ENCODE assay signal across 14 cellular contexts in genomic region chr3:50584391-50584790, GRCh38. TPM values are rescaled to one million over a fixed set of nuclear protein-coding genes. Genes with fewer than 3 reads are reported as not detected.
A peak's percentile ranks its signal among the peaks of the same experiment; 100 is the strongest.
DNase-seq lines count a peak whose midpoint lies in the region; ATAC-seq and TF ChIP-seq lines count a peak whose summit lies in the region.
"Had no signal": no experiment of that assay in that cellular context is flagged by ENCODE, and none has a peak within 500 bp of the region (broad histone marks: within the 10 kb centered on the region; RNA-seq: fewer than 3 reads in every experiment).

No MANE protein-coding gene starts in this region.

- H3K9me3 ChIP-seq in left lung (no peaks in the 10 kb centered on the region), suprapubic skin (no peaks in the 10 kb centered on the region)
- H3K9me3 ChIP-seq: spleen had no signal

- H3K4me3 ChIP-seq in left lung (no peak overlapping the region), suprapubic skin (no peak overlapping the region)
- H3K4me3 ChIP-seq: spleen had no signal

- CTCF ChIA-PET in activated naive CD4-positive, alpha-beta T cell treated with anti-CD3 and anti-CD28 coated beads for 36 hours (lab: Charles Lee) = no interaction called here

- ATAC-seq in left lung (peak; percentile 32), HG02610 (IDR thresholded peaks at IDR 0.05; ENCODE audit: unreplicated experiment) (no peak)
- ATAC-seq: natural killer cell treated with Interleukin-12 subunit alpha and Interleukin-12 subunit beta and Interleukin-15 and Interleukin-18, amount 100 ng/mL, for 72 hours had no signal

- peaks cover 4 to 61% of the 10 kb centered on the region in 2 donors for H3K4me1 ChIP-seq in left lung
- H3K4me1 ChIP-seq in suprapubic skin = peaks cover 26% of the 10 kb centered on the region

- H3K27me3 ChIP-seq in left lung (no peaks in the 10 kb centered on the region), suprapubic skin (no peaks in the 10 kb centered on the region)
- H3K27me3 ChIP-seq: spleen had no signal

- H3K36me3 ChIP-seq in left lung = peaks cover 0 to 24% of the 10 kb centered on the region in 2 donors
- peaks cover 16% of the 10 kb centered on the region for H3K36me3 ChIP-seq in suprapubic skin

- DNase-seq in activated naive CD4-positive, alpha-beta T cell treated with anti-CD3 and anti-CD28 coated beads for 36 hours = no peak
- DNase-seq in activated naive CD4-positive, alpha-beta T cell treated with Interleukin-2 at 50 U/mL for 16 hours = no peak
- DNase-seq in left lung (no peak), suprapubic skin (ENCODE audit: low spot score in 2 of 2) (no peak), foreskin melanocyte (no peak), mucosa of gallbladder (ENCODE audit: low spot score) (no peak)
- DNase-seq: AML-193, NCI-H187, NCI-H774, spleen had no signal

- peaks cover 34% of the 10 kb centered on the region for H3K36me3 Mint-ChIP-seq in activated naive CD4-positive, alpha-beta T cell treated with anti-CD3 and anti-CD28 coated beads for 36 hours (ENCODE audit: low read depth)
- H3K36me3 Mint-ChIP-seq in activated naive CD8-positive, alpha-beta T cell = peaks cover 15% of the 10 kb centered on the region
- H3K36me3 Mint-ChIP-seq: brain had no signal

- H3K27me3 Mint-ChIP-seq in activated naive CD4-positive, alpha-beta T cell treated with anti-CD3 and anti-CD28 coated beads for 36 hours (ENCODE audit: low read depth) = no peaks in the 10 kb centered on the region
- no peaks in the 10 kb centered on the region for H3K27me3 Mint-ChIP-seq in activated naive CD8-positive, alpha-beta T cell
- H3K27me3 Mint-ChIP-seq: brain; natural killer cell treated with Interleukin-12 subunit alpha and Interleukin-12 subunit beta and Interleukin-15 and Interleukin-18, amount 100 ng/mL, for 72 hours had no signal

- H3K9me3 Mint-ChIP-seq in activated naive CD4-positive, alpha-beta T cell treated with anti-CD3 and anti-CD28 coated beads for 36 hours = no peaks in the 10 kb centered on the region
- H3K9me3 Mint-ChIP-seq in activated naive CD8-positive, alpha-beta T cell (ENCODE audit: low read depth) = no peaks in the 10 kb centered on the region
- H3K9me3 Mint-ChIP-seq: brain; natural killer cell treated with Interleukin-12 subunit alpha and Interleukin-12 subunit beta and Interleukin-15 and Interleukin-18, amount 100 ng/mL, for 72 hours had no signal

- no peak for TF ChIP-seq POLR2A in suprapubic skin (IDR thresholded peaks at IDR 0.05)

- H3K27ac ChIP-seq in left lung (peak overlapping the region; percentile 68 to 76), suprapubic skin (peak overlapping the region; percentile 68)

- no peak overlapping the region for H3K4me3 Mint-ChIP-seq in activated naive CD4-positive, alpha-beta T cell treated with anti-CD3 and anti-CD28 coated beads for 36 hours
- no peak overlapping the region for H3K4me3 Mint-ChIP-seq in activated naive CD8-positive, alpha-beta T cell
- H3K4me3 Mint-ChIP-seq: brain; natural killer cell treated with Interleukin-12 subunit alpha and Interleukin-12 subunit beta and Interleukin-15 and Interleukin-18, amount 100 ng/mL, for 72 hours had no signal

- H3K4me1 Mint-ChIP-seq in activated naive CD4-positive, alpha-beta T cell treated with anti-CD3 and anti-CD28 coated beads for 36 hours (ENCODE audit: low read depth) = peaks cover 73% of the 10 kb centered on the region
- peaks cover 80% of the 10 kb centered on the region for H3K4me1 Mint-ChIP-seq in activated naive CD8-positive, alpha-beta T cell (ENCODE audit: low read depth)
- H3K4me1 Mint-ChIP-seq: brain had no signal

- no peak for TF ChIP-seq EP300 in suprapubic skin (IDR thresholded peaks at IDR 0.05)

- intact Hi-C loops in activated naive CD4-positive, alpha-beta T cell treated with anti-CD3 and anti-CD28 coated beads for 36 hours (cut with micrococcal nuclease) = no loop called here
- intact Hi-C loops in left lung (cut with DNase I) = no loop called here

- peak overlapping the region; percentile 46 for H3K27ac Mint-ChIP-seq in activated naive CD4-positive, alpha-beta T cell treated with anti-CD3 and anti-CD28 coated beads for 36 hours
- peak overlapping the region; percentile 99 for H3K27ac Mint-ChIP-seq in activated naive CD8-positive, alpha-beta T cell

- 77% methylated on average over 2 of the region's 2 CpGs for WGBS in suprapubic skin

- TF ChIP-seq CTCF in left lung (IDR thresholded peaks at IDR 0.05) = no peak
- no peak for TF ChIP-seq CTCF in suprapubic skin (IDR thresholded peaks at IDR 0.05)

RNA-seq across cellular contexts. Expression of gene HEMK1, which starts 15.1 kb away (rescaled TPM):
- total RNA-seq in activated naive CD4-positive, alpha-beta T cell treated with anti-CD3 and anti-CD28 coated beads for 36 hours = 10 to 100 TPM; 27.0 to 30.4 TPM
- total RNA-seq in left lung (10 to 100 TPM; 24.0 to 27.6 TPM), suprapubic skin (10 to 100 TPM in 1 of 4 donors, 1 to 10 TPM in 3; 3.8 to 10.6 (median 8.4) TPM), mucosa of gallbladder (29.3 TPM)

RNA-seq across cellular contexts. Expression of gene C3orf18, which starts 16.8 kb away (rescaled TPM):
- 1 to 10 TPM; 3.1 to 3.8 TPM for total RNA-seq in activated naive CD4-positive, alpha-beta T cell treated with anti-CD3 and anti-CD28 coated beads for 36 hours
- 1 to 10 TPM; 6.2 to 6.6 TPM for total RNA-seq in left lung
- total RNA-seq in suprapubic skin = 1 to 10 TPM; 1.3 to 3.7 (median 2.2) TPM
- 12.3 TPM for total RNA-seq in mucosa of gallbladder

RNA-seq across cellular contexts. Expression of gene CISH, which starts 27.2 kb away (rescaled TPM):
- 100 to 1,000 TPM; 136 to 138 TPM for total RNA-seq in activated naive CD4-positive, alpha-beta T cell treated with anti-CD3 and anti-CD28 coated beads for 36 hours
- 10 to 100 TPM; 42.5 to 55.2 TPM for total RNA-seq in left lung
- 10 to 100 TPM; 12.8 to 20.5 (median 14.7) TPM for total RNA-seq in suprapubic skin
- 6.2 TPM for total RNA-seq in mucosa of gallbladder

RNA-seq across cellular contexts. Expression of gene MAPKAPK3, which starts 32.6 kb away (rescaled TPM):
- 100 to 1,000 TPM; 105 to 106 TPM for total RNA-seq in activated naive CD4-positive, alpha-beta T cell treated with anti-CD3 and anti-CD28 coated beads for 36 hours
- total RNA-seq in left lung (100 to 1,000 TPM in 1 of 2 donors, 10 to 100 TPM in 1; 98.6 to 118 TPM), suprapubic skin (100 to 1,000 TPM in 2 of 4 donors, 10 to 100 TPM in 2; 71.5 to 120 (median 99.4) TPM), mucosa of gallbladder (27.4 TPM)
